In genomic region chr5:149011084-149011483, GRCh38 we compare ENCODE assay signal across 17 cellular contexts. TPM values are rescaled to one million over a fixed set of nuclear protein-coding genes. Genes with fewer than 3 reads are reported as not detected.
DNase-seq lines count a peak whose midpoint lies in the region; ATAC-seq and TF ChIP-seq lines count a peak whose summit lies in the region.
"Had no signal": no experiment of that assay in that cellular context is flagged by ENCODE, and none has a peak within 500 bp of the region (broad histone marks: within the 10 kb centered on the region; RNA-seq: fewer than 3 reads in every experiment).

No MANE protein-coding gene starts in this region.

- H3K27me3 Mint-ChIP-seq in osteocyte (ENCODE audit: unreplicated experiment), result no peaks in the 10 kb centered on the region
- H3K27me3 Mint-ChIP-seq in stimulated activated memory B cell treated with anti-CD40 and anti-IgM and Interleukin-4, amounts not matched to agents 10 μg/mL and 1 μg/mL and 100 μg/mL, for 72 hours, result no peaks in the 10 kb centered on the region

- no peak for TF ChIP-seq POLR2A in esophagus muscularis mucosa (IDR thresholded peaks at IDR 0.05; ENCODE audit: low read depth)

- H3K27ac Mint-ChIP-seq in osteocyte (ENCODE audit: unreplicated experiment), result peak overlapping the region; percentile 42
- H3K27ac Mint-ChIP-seq in stimulated activated memory B cell treated with anti-CD40 and anti-IgM and Interleukin-4, amounts not matched to agents 10 μg/mL and 1 μg/mL and 100 μg/mL, for 72 hours, result no peak overlapping the region
- H3K27ac Mint-ChIP-seq: activated CD8-positive, alpha-beta T cell treated with anti-CD3 and anti-CD28 coated beads, Interleukin-2, amount 10 ng/mL, durations not matched to agents 7 days and 5 days had no signal

- no peak overlapping the region for H3K27ac ChIP-seq in esophagus muscularis mucosa (replicated peaks in 1 of 4)
- H3K27ac ChIP-seq: adrenal gland, hepatocyte, tibial nerve, VCaP had no signal

- H3K4me1 ChIP-seq in esophagus muscularis mucosa, result peaks cover 0 to 2% (median 0%) of the 10 kb centered on the region in 4 donors
- H3K4me1 ChIP-seq: adrenal gland, tibial nerve had no signal

- H3K36me3 Mint-ChIP-seq in osteocyte (ENCODE audit: unreplicated experiment), result no peaks in the 10 kb centered on the region
- H3K36me3 Mint-ChIP-seq in stimulated activated memory B cell treated with anti-CD40 and anti-IgM and Interleukin-4, amounts not matched to agents 10 μg/mL and 1 μg/mL and 100 μg/mL, for 72 hours, result no peaks in the 10 kb centered on the region

- TF ChIP-seq CTCF in esophagus muscularis mucosa (IDR thresholded peaks at IDR 0.05) (no peak), osteocyte (IDR thresholded peaks at IDR 0.05) (no peak)

- no peaks in the 10 kb centered on the region for H3K9me3 Mint-ChIP-seq in osteocyte (ENCODE audit: unreplicated experiment)
- H3K9me3 Mint-ChIP-seq in stimulated activated memory B cell treated with anti-CD40 and anti-IgM and Interleukin-4, amounts not matched to agents 10 μg/mL and 1 μg/mL and 100 μg/mL, for 72 hours, result no peaks in the 10 kb centered on the region

- no peaks in the 10 kb centered on the region for H3K9me3 ChIP-seq in esophagus muscularis mucosa
- H3K9me3 ChIP-seq: adrenal gland, tibial nerve had no signal

- no peak for TF ChIP-seq EP300 in esophagus muscularis mucosa (IDR thresholded peaks at IDR 0.05)

- H3K4me1 Mint-ChIP-seq in osteocyte (ENCODE audit: unreplicated experiment), result peaks cover 48% of the 10 kb centered on the region
- no peaks in the 10 kb centered on the region for H3K4me1 Mint-ChIP-seq in stimulated activated memory B cell treated with anti-CD40 and anti-IgM and Interleukin-4, amounts not matched to agents 10 μg/mL and 1 μg/mL and 100 μg/mL, for 72 hours

- ATAC-seq in HG03175 (IDR thresholded peaks at IDR 0.05; ENCODE audit: unreplicated experiment), result no peak
- no peak for ATAC-seq in stimulated activated memory B cell treated with anti-CD40 and anti-IgM and Interleukin-4, amounts not matched to agents 10 μg/mL and 1 μg/mL and 100 μg/mL, for 72 hours
- ATAC-seq: activated CD8-positive, alpha-beta T cell treated with anti-CD3 and anti-CD28 coated beads, Interleukin-2, amount 10 ng/mL, durations not matched to agents 7 days and 5 days; left lobe of liver had no signal

- DNase-seq in EH (ENCODE audit: low read depth) (peak; percentile 36), RPMI7951 (ENCODE audit: low read depth) (peak; percentile 88), esophagus muscularis mucosa (ENCODE audit: extremely low spot score) (peak; percentile 57), osteocyte (ENCODE audit: extremely low spot score, unreplicated experiment) (no peak)
- no peak for DNase-seq in stimulated activated CD4-positive, alpha-beta T cell treated with anti-CD3 and anti-CD28 coated beads, Interleukin-15, amount 100 ng/mL, for 24 hours
- DNase-seq in stimulated activated CD4-positive, alpha-beta T cell treated with anti-CD3 and anti-CD28 coated beads, Interleukin-2, amount 100 ng/mL, for 48 hours, result no peak
- DNase-seq: activated CD8-positive, alpha-beta T cell treated with anti-CD3 and anti-CD28 coated beads, Interleukin-2, amount 10 ng/mL, durations not matched to agents 7 days and 5 days; adrenal gland; AML-193; NCI-H1092 treated with DMSO at 0.1 percent for 48 hours; NCI-H345 had no signal

- no peak overlapping the region for H3K4me3 Mint-ChIP-seq in osteocyte (ENCODE audit: unreplicated experiment)
- H3K4me3 Mint-ChIP-seq in stimulated activated memory B cell treated with anti-CD40 and anti-IgM and Interleukin-4, amounts not matched to agents 10 μg/mL and 1 μg/mL and 100 μg/mL, for 72 hours, result no peak overlapping the region
- H3K4me3 Mint-ChIP-seq: activated CD8-positive, alpha-beta T cell treated with anti-CD3 and anti-CD28 coated beads, Interleukin-2, amount 10 ng/mL, durations not matched to agents 7 days and 5 days had no signal

- 100% methylated on average over 3 of the region's 3 CpGs for WGBS in esophagus muscularis mucosa

- intact Hi-C loops in esophagus muscularis mucosa (cut with DNase I), result loop anchor here (10.0 kb wide), 1 partner anchor 104 kb away; no protein-coding TSS in a partner anchor

- H3K36me3 ChIP-seq in esophagus muscularis mucosa, result no peaks in the 10 kb centered on the region
- H3K36me3 ChIP-seq: adrenal gland had no signal

- no peak overlapping the region for H3K4me3 ChIP-seq in esophagus muscularis mucosa
- H3K4me3 ChIP-seq: adrenal gland, hepatocyte, tibial nerve had no signal

- no peaks in the 10 kb centered on the region for H3K27me3 ChIP-seq in esophagus muscularis mucosa
- H3K27me3 ChIP-seq: adrenal gland, hepatocyte, tibial nerve had no signal

RNA-seq across cellular contexts. Expression of gene SH3TC2, which starts 51.8 kb away (rescaled TPM):
- 9.3 and 13.0 TPM in 2 replicates for total RNA-seq in RPMI7951 (2014; rRNA removed; shearing (Covaris generic))
- total RNA-seq in esophagus muscularis mucosa, result 1 to 10 TPM in 3 of 4 donors, under 1 TPM in 1; 0.84 to 2.4 (median 1.7) TPM
- total RNA-seq in osteocyte, result 0.83 and 1.1 TPM in 2 replicates
- total RNA-seq: activated CD8-positive, alpha-beta T cell treated with anti-CD3 and anti-CD28 coated beads, Interleukin-2, amount 10 ng/mL, durations not matched to agents 7 days and 5 days had no signal

Comparison
In these comparisons a context has a peak if more than half of its experiments do, and no peak if none do; other contexts are left out.
1. DNase-seq: peak in EH (single experiment), RPMI7951 (single experiment) and esophagus muscularis mucosa (single experiment); none in osteocyte (single experiment), stimulated activated CD4-positive, alpha-beta T cell treated with anti-CD3 and anti-CD28 coated beads, Interleukin-15, amount 100 ng/mL, for 24 hours (single experiment) and stimulated activated CD4-positive, alpha-beta T cell treated with anti-CD3 and anti-CD28 coated beads, Interleukin-2, amount 100 ng/mL, for 48 hours (0 of 2).